21 cellular contexts compared by ENCODE assay signal in the genomic region with DNA sequence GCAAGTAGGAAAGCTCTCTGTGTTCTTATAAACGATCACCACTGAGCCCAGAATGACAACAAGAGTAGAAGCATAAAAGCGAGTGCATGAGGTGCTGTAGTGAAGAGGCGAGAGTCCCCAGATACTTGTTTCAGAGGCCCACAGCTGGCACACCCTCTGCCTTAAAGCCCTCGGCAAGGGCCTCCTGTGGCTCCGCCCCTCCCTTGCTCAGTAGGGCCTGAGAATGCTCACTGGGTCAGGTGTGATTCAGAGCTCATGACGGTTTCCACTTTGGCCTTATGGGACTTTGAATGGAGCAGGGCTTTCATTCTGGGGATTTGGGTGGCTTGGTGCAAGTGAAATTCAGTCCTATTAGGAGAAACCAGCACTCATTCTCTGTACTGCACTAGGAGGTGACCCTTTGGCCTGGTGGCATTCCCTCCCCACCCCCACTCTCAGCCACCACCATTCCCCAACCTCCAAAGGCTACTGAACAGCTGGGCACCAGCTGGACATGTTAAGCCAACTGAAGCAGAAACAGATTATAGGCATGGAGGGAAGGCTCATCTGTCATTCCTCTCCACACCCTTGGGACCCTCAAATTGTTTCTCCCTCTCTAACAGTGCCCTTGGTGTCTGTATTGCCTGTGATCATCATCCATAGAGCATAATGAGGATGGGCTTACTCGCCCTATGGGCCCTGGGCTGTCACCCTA.
DNase-seq lines count a peak whose midpoint lies in the region; ATAC-seq and TF ChIP-seq lines count a peak whose summit lies in the region.
"Had no signal": no experiment of that assay in that cellular context is flagged by ENCODE, and none has a peak within 500 bp of the region (broad histone marks: within the 10 kb centered on the region; RNA-seq: fewer than 3 reads in every experiment).

No MANE protein-coding gene starts in this region.

- TF ChIP-seq RAD21 in HCT116 (IDR thresholded peaks at IDR 0.05; ENCODE audit: low read depth), result no peak

- no peak overlapping the region for H3K4me3 Mint-ChIP-seq in WTC11
- H3K4me3 Mint-ChIP-seq in activated T-cell treated with anti-CD3 and anti-CD28 coated beads, Interleukin-2, amount 50 U/mL, for 4 hours, result no peak overlapping the region
- H3K4me3 Mint-ChIP-seq: activated naive CD4-positive, alpha-beta T cell treated with anti-CD3 and anti-CD28 coated beads, Interleukin-2, amount 50 U/mL, for 24 hours; activated T-cell treated with anti-CD3 and anti-CD28 coated beads, Interleukin-2, amount 50 U/mL, for 72 hours; natural killer cell; stimulated activated effector memory CD8-positive, alpha-beta T cell treated with anti-CD3 and anti-CD28 coated beads, Interleukin-12 subunit alpha, Interleukin-12 subunit beta, amount 100 ng/mL, for 72 hours had no signal

- POLR2A ChIA-PET in HCT116 (lab: Charles Lee), result no interaction called here
- POLR2A ChIA-PET in WTC11 (lab: Charles Lee), result no interaction called here

- H3K27me3 ChIP-seq in HCT116 (ENCODE audit: insufficient read depth, low read length) (peaks cover 8% of the 10 kb centered on the region; the same call in 1 of the 2 replicates), parathyroid adenoma (ENCODE audit: control insufficient read depth, insufficient read depth, low read length) (no peaks in the 10 kb centered on the region), testis (no peaks in the 10 kb centered on the region), foreskin keratinocyte (peaks cover 12% of the 10 kb centered on the region)
- H3K27me3 ChIP-seq: sigmoid colon had no signal

- RAD21 ChIA-PET in HCT116 (lab: Charles Lee; ENCODE audit: low non-redundant PET in 1 of 2, low total read pairs in 2 of 2, uncharacterized antibody in 2 of 2, unreplicated experiment in 2 of 2), result no interaction called here

- TF ChIP-seq CTCF in GM12865 (IDR thresholded peaks at IDR 0.05; ENCODE audit: insufficient read depth, low read depth, low read length, missing control alignments), result no peak
- no peak for TF ChIP-seq CTCF in HCT116 (IDR thresholded peaks at IDR 0.05 in 2 of 3, conservative IDR thresholded peaks at IDR 0.05 in 1 of 3; ENCODE audit: borderline replicate concordance in 1 of 3, insufficient read depth in 1 of 3, low read depth in 2 of 3, low read length in 2 of 3)
- TF ChIP-seq CTCF in WTC11 (IDR thresholded peaks at IDR 0.05), result no peak
- TF ChIP-seq CTCF in parathyroid adenoma (IDR thresholded peaks at IDR 0.05), result no peak
- TF ChIP-seq CTCF in testis (IDR thresholded peaks at IDR 0.05), result no peak
- no peak for TF ChIP-seq CTCF in foreskin keratinocyte (conservative IDR thresholded peaks at IDR 0.05)

- H3K4me1 ChIP-seq in HCT116 (ENCODE audit: control insufficient read depth in 1 of 2, insufficient read depth in 2 of 2, low read length in 2 of 2), result no peaks in the 10 kb centered on the region; a peak in 1 of 4 replicates
- H3K4me1 ChIP-seq in parathyroid adenoma, result peaks cover 3% of the 10 kb centered on the region
- peaks cover under 1% of the 10 kb centered on the region for H3K4me1 ChIP-seq in testis
- no peaks in the 10 kb centered on the region for H3K4me1 ChIP-seq in foreskin keratinocyte
- H3K4me1 ChIP-seq: sigmoid colon had no signal

- no peaks in the 10 kb centered on the region for H4K20me1 ChIP-seq in HCT116 (ENCODE audit: insufficient read depth)

- H3K4me2 ChIP-seq in HCT116 (ENCODE audit: low read length) (no peak overlapping the region), parathyroid adenoma (ENCODE audit: low read length) (no peak overlapping the region)

- H3K4me3 ChIP-seq in GM12865 (ENCODE audit: low read depth, low read length), result no peak overlapping the region
- no peak overlapping the region for H3K4me3 ChIP-seq in HCT116 (replicated peaks in 1 of 2; ENCODE audit: low read depth in 1 of 2, low read length in 2 of 2)
- H3K4me3 ChIP-seq in parathyroid adenoma (ENCODE audit: low read depth, low read length), result no peak overlapping the region
- H3K4me3 ChIP-seq in testis, result no peak overlapping the region
- H3K4me3 ChIP-seq: sigmoid colon had no signal

- H3K9me2 ChIP-seq in HCT116 (ENCODE audit: insufficient read depth), result no peaks in the 10 kb centered on the region

- CTCF ChIA-PET in HCT116 (lab: Charles Lee) (no interaction called here), WTC11 (lab: Charles Lee) (no interaction called here)

- TF ChIP-seq POLR2A in HCT116 (IDR thresholded peaks at IDR 0.05; ENCODE audit: borderline replicate concordance, extremely low read depth, insufficient read depth, insufficient read length), result no peak
- no peak for TF ChIP-seq POLR2A in testis (IDR thresholded peaks at IDR 0.05)

- H3K4me1 Mint-ChIP-seq in WTC11, result no peaks in the 10 kb centered on the region; the same call in 1 of the 2 replicates
- no peaks in the 10 kb centered on the region for H3K4me1 Mint-ChIP-seq in activated T-cell treated with anti-CD3 and anti-CD28 coated beads, Interleukin-2, amount 50 U/mL, for 4 hours (ENCODE audit: low read depth)
- H3K4me1 Mint-ChIP-seq: activated naive CD4-positive, alpha-beta T cell treated with anti-CD3 and anti-CD28 coated beads, Interleukin-2, amount 50 U/mL, for 24 hours; natural killer cell; stimulated activated effector memory CD8-positive, alpha-beta T cell treated with anti-CD3 and anti-CD28 coated beads, Interleukin-12 subunit alpha, Interleukin-12 subunit beta, amount 100 ng/mL, for 72 hours had no signal

- H3K9me3 ChIP-seq in HCT116 (ENCODE audit: control insufficient read depth in 1 of 2, insufficient read depth in 1 of 2, low read depth in 1 of 2, low read length in 2 of 2) (no peaks in the 10 kb centered on the region), parathyroid adenoma (ENCODE audit: control insufficient read depth, low read length) (no peaks in the 10 kb centered on the region), testis (no peaks in the 10 kb centered on the region)
- H3K9me3 ChIP-seq: sigmoid colon had no signal

- WGBS in testis, 2 donors, result 80 to 88% methylated on average over 6 to 7 of the region's 7 CpGs

- no peaks in the 10 kb centered on the region for H3K36me3 Mint-ChIP-seq in WTC11
- H3K36me3 Mint-ChIP-seq in activated T-cell treated with anti-CD3 and anti-CD28 coated beads, Interleukin-2, amount 50 U/mL, for 4 hours (ENCODE audit: insufficient read depth), result no peaks in the 10 kb centered on the region
- H3K36me3 Mint-ChIP-seq: activated naive CD4-positive, alpha-beta T cell treated with anti-CD3 and anti-CD28 coated beads, Interleukin-2, amount 50 U/mL, for 24 hours; natural killer cell; stimulated activated effector memory CD8-positive, alpha-beta T cell treated with anti-CD3 and anti-CD28 coated beads, Interleukin-12 subunit alpha, Interleukin-12 subunit beta, amount 100 ng/mL, for 72 hours had no signal

- no TSS peak for BruUV-seq in HCT116 (replicated peaks; lab: Mats Ljungman, UMichigan)

- H3K36me3 ChIP-seq in HCT116 (ENCODE audit: control insufficient read depth in 1 of 2, insufficient read depth in 2 of 2, low read length in 2 of 2) (no peaks in the 10 kb centered on the region), parathyroid adenoma (ENCODE audit: control insufficient read depth, insufficient read depth, low read length) (no peaks in the 10 kb centered on the region), testis (ENCODE audit: low read depth, missing control alignments) (no peaks in the 10 kb centered on the region)

- ATAC-seq in HCT116, result peak; percentile 61; the same call in 1 of the 2 replicates
- ATAC-seq in WTC11, result peak; percentile 24; the same call in 1 of the 2 replicates
- no peak for ATAC-seq in activated T-cell treated with anti-CD3 and anti-CD28 coated beads, Interleukin-2, amount 50 U/mL, for 4 hours
- no peak for ATAC-seq in foreskin keratinocyte
- ATAC-seq: activated CD4-positive, CD25-positive, alpha-beta regulatory T cell treated with anti-CD3 and anti-CD28 coated beads, Interleukin-2, amount 50 U/mL, for 24 hours; activated T-cell treated with anti-CD3 and anti-CD28 coated beads, Interleukin-2, amount 50 U/mL, for 72 hours; natural killer cell; SK-N-SH treated with all-trans-retinoic acid at 6 μM for 48 hours; stimulated activated effector memory CD8-positive, alpha-beta T cell treated with anti-CD3 and anti-CD28 coated beads, Interleukin-12 subunit alpha, Interleukin-12 subunit beta, amount 100 ng/mL, for 72 hours had no signal

- no peak overlapping the region for H2AFZ ChIP-seq in HCT116 (ENCODE audit: low read depth, low read length, poor library complexity, severe bottlenecking)
- H2AFZ ChIP-seq in parathyroid adenoma, result peak overlapping the region; percentile 28

- no peaks in the 10 kb centered on the region for H3K27me3 Mint-ChIP-seq in WTC11 (ENCODE audit: low read depth)
- H3K27me3 Mint-ChIP-seq in activated T-cell treated with anti-CD3 and anti-CD28 coated beads, Interleukin-2, amount 50 U/mL, for 4 hours (ENCODE audit: low read depth), result peaks cover 38% of the 10 kb centered on the region

- intact Hi-C loops in HCT116 (cut with micrococcal nuclease), result no loop called here
- intact Hi-C loops in testis (cut with DNase I; ENCODE audit: low total_unique reads), result no loop called here

- H3K79me2 ChIP-seq in HCT116 (ENCODE audit: insufficient read depth, low read length) (no peaks in the 10 kb centered on the region), parathyroid adenoma (no peaks in the 10 kb centered on the region)

- no peak overlapping the region for H3K27ac Mint-ChIP-seq in WTC11
- H3K27ac Mint-ChIP-seq: activated naive CD4-positive, alpha-beta T cell treated with anti-CD3 and anti-CD28 coated beads, Interleukin-2, amount 50 U/mL, for 24 hours; activated T-cell treated with anti-CD3 and anti-CD28 coated beads, Interleukin-2, amount 50 U/mL, for 72 hours; natural killer cell; stimulated activated effector memory CD8-positive, alpha-beta T cell treated with anti-CD3 and anti-CD28 coated beads, Interleukin-12 subunit alpha, Interleukin-12 subunit beta, amount 100 ng/mL, for 72 hours had no signal

- DNase-seq in GM12865 (ENCODE audit: low read depth) (peak; percentile 17), HCT116 (ENCODE audit: low read depth, low spot score) (no peak), WTC11 (ENCODE audit: low spot score) (no peak), testis (no peak), foreskin keratinocyte (no peak)
- no peak for DNase-seq in activated T-cell treated with anti-CD3 and anti-CD28 coated beads, Interleukin-2, amount 50 U/mL, for 4 hours
- DNase-seq: activated CD8-positive, alpha-beta memory T cell treated with anti-CD3 and anti-CD28 coated beads for 24 hours; activated T-cell treated with anti-CD3 and anti-CD28 coated beads, Interleukin-2, amount 50 U/mL, for 72 hours; aorta; central memory CD4-positive, alpha-beta T cell; IMR-90; natural killer cell; NCI-H146; NCI-H2227 treated with DMSO at 0.1 percent for 48 hours; posterior cingulate gyrus; sigmoid colon had no signal

- peaks cover 10% of the 10 kb centered on the region; the same call in 1 of the 2 replicates for H3K9me3 Mint-ChIP-seq in WTC11
- no peaks in the 10 kb centered on the region for H3K9me3 Mint-ChIP-seq in activated T-cell treated with anti-CD3 and anti-CD28 coated beads, Interleukin-2, amount 50 U/mL, for 4 hours
- H3K9me3 Mint-ChIP-seq: activated naive CD4-positive, alpha-beta T cell treated with anti-CD3 and anti-CD28 coated beads, Interleukin-2, amount 50 U/mL, for 24 hours; activated T-cell treated with anti-CD3 and anti-CD28 coated beads, Interleukin-2, amount 50 U/mL, for 72 hours; natural killer cell; stimulated activated effector memory CD8-positive, alpha-beta T cell treated with anti-CD3 and anti-CD28 coated beads, Interleukin-12 subunit alpha, Interleukin-12 subunit beta, amount 100 ng/mL, for 72 hours had no signal

- H3K27ac ChIP-seq in HCT116 (ENCODE audit: low read depth, low read length) (no peak overlapping the region), parathyroid adenoma (no peak overlapping the region), testis (no peak overlapping the region), foreskin keratinocyte (no peak overlapping the region)
- H3K27ac ChIP-seq: sigmoid colon had no signal

- no peak overlapping the region for H3K9ac ChIP-seq in HCT116 (ENCODE audit: low read length)
- no peak overlapping the region for H3K9ac ChIP-seq in parathyroid adenoma

Comparison
In these comparisons a context has a peak if more than half of its experiments do, and no peak if none do; other contexts are left out.
1. ATAC-seq: peak in HCT116 (single experiment) and WTC11 (single experiment); none in activated T-cell treated with anti-CD3 and anti-CD28 coated beads, Interleukin-2, amount 50 U/mL, for 4 hours (0 of 2) and foreskin keratinocyte (single experiment).